ENCODE assay signal across 13 cellular contexts in genomic region chr3:17573396-17573795, GRCh38.
DNase-seq lines count a peak whose midpoint lies in the region; ATAC-seq and TF ChIP-seq lines count a peak whose summit lies in the region.
"Had no signal": no experiment of that assay in that cellular context is flagged by ENCODE, and none has a peak within 500 bp of the region (broad histone marks: within the 10 kb centered on the region; RNA-seq: fewer than 3 reads in every experiment).

No MANE protein-coding gene starts in this region.

- no peaks in the 10 kb centered on the region for H3K36me3 ChIP-seq in spleen
- H3K36me3 ChIP-seq: adrenal gland, sigmoid colon had no signal

- H3K27ac ChIP-seq in spleen = no peak overlapping the region
- H3K27ac ChIP-seq: adrenal gland, sigmoid colon had no signal

- TF ChIP-seq CTCF in spleen (IDR thresholded peaks at IDR 0.05 in 8 of 11, conservative IDR thresholded peaks at IDR 0.05 in 3 of 11) = no peak

- H3K4me1 ChIP-seq in spleen = peaks cover 0 to 21% (median 14%) of the 10 kb centered on the region in 6 donors

- intact Hi-C loops in spleen (cut with DNase I; ENCODE audit: low total_unique reads) = no loop called here

- no peaks in the 10 kb centered on the region for H3K9me3 ChIP-seq in spleen
- H3K9me3 ChIP-seq: sigmoid colon, SK-N-SH had no signal

- DNase-seq in NOMO-1 treated with dmso at 0.1 percent for 144 hours (lab: John Stamatoyannopoulos, UW; ENCODE audit: unreplicated experiment) = peak; percentile 48
- no peak for DNase-seq in DMS153 (lab: John Stamatoyannopoulos, UW)
- DNase-seq in NCI-H1436 (lab: John Stamatoyannopoulos, UW) = no peak
- DNase-seq in spleen = no peak
- no peak for DNase-seq in superior temporal gyrus (ENCODE audit: extremely low spot score)
- DNase-seq: activated CD8-positive, alpha-beta T cell treated with anti-CD3 and anti-CD28 coated beads, Interleukin-2, amount 10 ng/mL, durations not matched to agents 7 days and 5 days; adrenal gland; CD8-positive, alpha-beta memory T cell; sigmoid colon; SK-N-SH had no signal

- TF ChIP-seq POLR2A in spleen (IDR thresholded peaks at IDR 0.05) = no peak

- no peak overlapping the region for H3K4me3 ChIP-seq in spleen
- H3K4me3 ChIP-seq: adrenal gland, sigmoid colon had no signal

- no peaks in the 10 kb centered on the region for H3K27me3 ChIP-seq in spleen (replicated peaks in 1 of 7)
- H3K27me3 ChIP-seq: adrenal gland, sigmoid colon had no signal

- ATAC-seq in GM18520 (IDR thresholded peaks at IDR 0.05; ENCODE audit: unreplicated experiment) (peak; percentile 92), GM21526 (IDR thresholded peaks at IDR 0.05; ENCODE audit: low FRiP score, unreplicated experiment) (peak; percentile 97), HG03097 (IDR thresholded peaks at IDR 0.05; ENCODE audit: low FRiP score, unreplicated experiment) (peak; percentile 75)
- ATAC-seq: activated CD8-positive, alpha-beta T cell treated with anti-CD3 and anti-CD28 coated beads, Interleukin-2, amount 10 ng/mL, durations not matched to agents 7 days and 5 days had no signal

- WGBS in spleen, 5 donors = 52 to 68% (median 61%) methylated on average over 1 of the region's 1 CpG
